In the genomic region with DNA sequence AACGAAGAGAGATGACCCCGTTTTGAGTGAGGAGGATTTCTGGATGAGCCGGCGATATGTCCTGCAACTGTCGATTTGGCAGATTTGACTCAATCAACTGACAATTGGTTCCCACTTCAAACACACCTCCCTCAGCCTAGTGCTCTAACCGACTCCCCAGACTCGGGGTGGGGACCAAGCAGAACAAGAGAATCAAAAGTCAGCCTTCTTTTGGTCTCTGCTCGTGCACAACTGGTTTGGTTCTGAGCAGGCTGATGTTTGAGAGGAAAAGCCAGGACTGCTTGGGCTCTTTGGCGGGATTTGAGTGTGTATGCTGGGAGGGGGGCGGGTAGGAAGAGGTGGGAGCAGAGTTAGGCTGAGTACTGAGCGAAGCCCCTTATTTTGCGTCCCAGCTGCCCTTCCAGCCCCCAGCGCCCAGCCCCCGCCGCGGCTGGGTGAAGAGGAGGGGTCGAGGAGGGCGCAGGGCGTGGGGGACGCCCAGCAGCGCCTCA, we compare ENCODE assay signal across 8 cellular contexts.
DNase-seq lines count a peak whose midpoint lies in the region; ATAC-seq and TF ChIP-seq lines count a peak whose summit lies in the region.

No MANE protein-coding gene starts in this region.

- peak; percentile 4 for ATAC-seq in HG02798 (IDR thresholded peaks at IDR 0.05; ENCODE audit: poor library complexity, unreplicated experiment)

- H3K27me3 ChIP-seq in SJCRH30 (no peaks in the 10 kb centered on the region), parathyroid adenoma (ENCODE audit: control insufficient read depth, insufficient read depth, low read length) (no peaks in the 10 kb centered on the region)

- no peak overlapping the region for H3K9ac ChIP-seq in parathyroid adenoma

- no peaks in the 10 kb centered on the region for H3K79me2 ChIP-seq in parathyroid adenoma

- H2AFZ ChIP-seq in parathyroid adenoma = peak overlapping the region; percentile 56

- H3K36me3 ChIP-seq in SJCRH30 (no peaks in the 10 kb centered on the region), parathyroid adenoma (ENCODE audit: control insufficient read depth, insufficient read depth, low read length) (no peaks in the 10 kb centered on the region)

- H3K27ac ChIP-seq in SJCRH30 = no peak overlapping the region
- H3K27ac ChIP-seq in parathyroid adenoma = no peak overlapping the region

- H3K4me1 ChIP-seq in SJCRH30 = no peaks in the 10 kb centered on the region
- H3K4me1 ChIP-seq in parathyroid adenoma = no peaks in the 10 kb centered on the region

- H3K4me2 ChIP-seq in parathyroid adenoma (ENCODE audit: low read length) = peak overlapping the region; percentile 64

- no peak for TF ChIP-seq CTCF in parathyroid adenoma (IDR thresholded peaks at IDR 0.05)

- H3K4me3 ChIP-seq in SJCRH30 (peak overlapping the region; percentile 63), parathyroid adenoma (ENCODE audit: low read depth, low read length) (peak overlapping the region; percentile 44)

- peak; percentile 14 to 30 for DNase-seq in SHP77 (lab: John Stamatoyannopoulos, UW)
- DNase-seq in SHP77 treated with DMSO at 0.1 percent for 48 hours (lab: John Stamatoyannopoulos, UW) = no peak
- peak; percentile 3 to 36 for DNase-seq in SJCRH30
- peak; percentile 20 for DNase-seq in foreskin melanocyte
- no peak for DNase-seq in NAMALWA (ENCODE audit: low spot score)
- DNase-seq in activated gamma-delta T cell (lab: John Stamatoyannopoulos, UW) = no peak

- H3K9me3 ChIP-seq in SJCRH30 (replicated peaks) (no peaks in the 10 kb centered on the region), parathyroid adenoma (ENCODE audit: control insufficient read depth, low read length) (no peaks in the 10 kb centered on the region)

Comparison
In these comparisons a context has a peak if more than half of its experiments do, and no peak if none do; other contexts are left out.
1. DNase-seq: peak in SHP77 (2 of 2), SJCRH30 (2 of 2) and foreskin melanocyte (single experiment); none in SHP77 treated with DMSO at 0.1 percent for 48 hours (single experiment), NAMALWA (single experiment) and activated gamma-delta T cell (single experiment).